In genomic region chr12:9395220-9395619, GRCh38 we compare ENCODE assay signal across 1 cellular context.
A peak's percentile ranks its signal among the peaks of the same experiment; 100 is the strongest.
DNase-seq lines count a peak whose midpoint lies in the region; ATAC-seq, FAIRE-seq and TF ChIP-seq lines count a peak whose summit lies in the region.
"Not testable (repeated sequence)": the region's sequence is repeated elsewhere in the genome, so short reads cannot be mapped to it uniquely, and the experiment has no call there.

No MANE protein-coding gene starts in this region.

- not testable (repeated sequence) for BruUV-seq in HepG2 (replicated peaks; lab: Mats Ljungman, UMichigan)

- not testable (repeated sequence) for H3K27me3 ChIP-seq in HepG2 (ENCODE audit: control insufficient read depth in 1 of 2, insufficient read depth in 2 of 2, low read length in 2 of 2)

- H3K9ac ChIP-seq in HepG2 (ENCODE audit: insufficient read depth, low read depth, low read length): not testable (repeated sequence)

- CTCF ChIA-PET in HepG2 (lab: Yijun Ruan, JAX; ENCODE audit: low intra/inter-chr PET ratio, low total read pairs): not testable (repeated sequence)

- H2AFZ ChIP-seq in HepG2 (ENCODE audit: low read length): not testable (repeated sequence)

- POLR2A ChIA-PET in HepG2 (lab: Yijun Ruan, JAX): not testable (repeated sequence)

- not testable (repeated sequence) for H3K4me2 ChIP-seq in HepG2 (ENCODE audit: low read depth, low read length)

- not testable (repeated sequence) for H3K27ac ChIP-seq in HepG2 (ENCODE audit: extremely low read length, insufficient read depth, low read length)

- no CpG with 5 or more reads among the region's 5 CpGs for WGBS in HepG2 (ENCODE audit: low lambda C conversion rate)

- ATAC-seq in HepG2: peak; percentile 95

- not testable (repeated sequence) for H4K20me1 ChIP-seq in HepG2 (ENCODE audit: insufficient read depth, low read length)

- DNase-seq in HepG2 (ENCODE audit: low spot score): not testable (repeated sequence)

- TF ChIP-seq EP300 in HepG2 (IDR thresholded peaks at IDR 0.05; ENCODE audit: low read depth in 2 of 2, low read length in 2 of 2); HepG2 (CRISPR knock-in tag; IDR thresholded peaks at IDR 0.05; ENCODE audit: borderline replicate concordance): not testable (repeated sequence)

- not testable (repeated sequence) for TF ChIP-seq CTCF in HepG2 (CRISPR knock-in tag; IDR thresholded peaks at IDR 0.05)

- in situ Hi-C loops in HepG2 (cut with HindIII; ENCODE audit: extremely low pct_ligation_motif_present, low pct_unique_long_range_greater_than_20kb): not testable (repeated sequence)

- not testable (repeated sequence) for TF ChIP-seq RAD21 in HepG2 (CRISPR knock-in tag; IDR thresholded peaks at IDR 0.05)

- peaks cover 17% of the 10 kb centered on the region for H3K4me1 ChIP-seq in HepG2 (ENCODE audit: insufficient read depth, low read length)

- FAIRE-seq in HepG2 (lab: Jason Lieb, UNC): not testable (repeated sequence)

- intact Hi-C loops in HepG2 (cut with micrococcal nuclease; ENCODE audit: unreplicated experiment): not testable (repeated sequence)

- not testable (repeated sequence) for H3K36me3 ChIP-seq in HepG2 (replicated peaks in 1 of 2; ENCODE audit: control insufficient read depth in 1 of 2, insufficient read depth in 2 of 2, low read length in 2 of 2)

- not testable (repeated sequence) for H3K9me3 ChIP-seq in HepG2 (ENCODE audit: low read length)

- not testable (repeated sequence) for H3K79me2 ChIP-seq in HepG2 (ENCODE audit: insufficient read depth, low read length)

- TF ChIP-seq POLR2A in HepG2 (IDR thresholded peaks at IDR 0.05; ENCODE audit: insufficient read depth in 1 of 2, low read depth in 2 of 2, low read length in 2 of 2): not testable (repeated sequence)

- H3K4me3 ChIP-seq in HepG2 (replicated peaks in 1 of 3; ENCODE audit: insufficient read depth in 1 of 3, low read depth in 2 of 3, low read length in 3 of 3): not testable (repeated sequence)
